In the genomic region with DNA sequence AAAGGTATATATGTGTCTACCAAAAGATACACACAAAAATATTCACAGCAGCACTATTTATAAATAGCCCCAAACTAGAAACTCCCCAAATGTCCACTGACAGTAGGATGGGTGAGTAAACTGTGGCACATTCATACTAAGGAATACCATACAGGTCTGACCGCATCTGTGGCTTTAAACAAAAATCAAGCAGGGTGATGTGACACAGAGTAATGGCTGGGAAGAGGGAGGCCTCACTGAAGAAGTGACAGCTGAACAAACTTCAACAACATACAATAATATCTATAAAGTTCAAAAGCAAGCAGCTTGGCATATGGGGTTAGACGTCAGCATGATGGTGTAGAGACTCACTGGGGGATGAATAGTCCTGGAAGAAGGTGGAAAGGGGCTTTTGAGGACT, we compare ENCODE assay signal across 17 cellular contexts.
DNase-seq lines count a peak whose midpoint lies in the region; ATAC-seq and TF ChIP-seq lines count a peak whose summit lies in the region.
"Had no signal": no experiment of that assay in that cellular context is flagged by ENCODE, and none has a peak within 500 bp of the region (broad histone marks: within the 10 kb centered on the region; RNA-seq: fewer than 3 reads in every experiment).

No MANE protein-coding gene starts in this region.

- no peak overlapping the region for H3K4me3 Mint-ChIP-seq in T-helper 17 cell
- H3K4me3 Mint-ChIP-seq: activated naive CD8-positive, alpha-beta T cell; H9; neural progenitor cell; stimulated activated naive CD8-positive, alpha-beta T cell treated with anti-CD3 and anti-CD28 coated beads, Interleukin-15, amount 100 ng/mL, for 72 hours had no signal

- H3K4me1 ChIP-seq in prostate gland (replicated peaks) (peaks cover 8% of the 10 kb centered on the region), tibial artery (peaks cover 0 to 82% (median 53%) of the 10 kb centered on the region in 4 donors)

- WGBS in prostate gland: 94% methylated on average over 2 of the region's 2 CpGs

- H3K27me3 ChIP-seq in prostate gland (replicated peaks; ENCODE audit: insufficient read depth) (no peaks in the 10 kb centered on the region), tibial artery (no peaks in the 10 kb centered on the region)
- H3K27me3 ChIP-seq: neural progenitor cell had no signal

- no peak for DNase-seq in T-helper 17 cell
- no peak for DNase-seq in prostate gland (ENCODE audit: low spot score)
- no peak for DNase-seq in tibial artery
- DNase-seq in GM10248 (ENCODE audit: extremely low spot score): no peak
- DNase-seq in NCI-H1417 treated with DMSO at 0.1 percent for 48 hours (lab: John Stamatoyannopoulos, UW): no peak
- DNase-seq: activated CD4-positive, alpha-beta T cell treated with anti-CD3 and anti-CD28 coated beads, Interleukin-2, amount 50 U/mL, for 1 hour; effector CD8-positive, alpha-beta T cell; H9; IMR-90; NCI-H2081 treated with DMSO at 0.1 percent for 48 hours; stimulated activated naive CD8-positive, alpha-beta T cell treated with anti-CD3 and anti-CD28 coated beads, Interleukin-15, amount 100 ng/mL, for 72 hours; WERI-Rb-1 had no signal

- CTCF ChIA-PET in GM10248 (lab: Yijun Ruan, JAX): interaction anchor here (1.4 kb wide), 1 partner anchor 8 kb away, joined by 4 read pairs; no protein-coding TSS in a partner anchor

- POLR2A ChIA-PET in GM10248 (lab: Yijun Ruan, JAX): no interaction called here

- H3K27me3 Mint-ChIP-seq in T-helper 17 cell: no peaks in the 10 kb centered on the region
- H3K27me3 Mint-ChIP-seq: activated naive CD8-positive, alpha-beta T cell; stimulated activated naive CD8-positive, alpha-beta T cell treated with anti-CD3 and anti-CD28 coated beads, Interleukin-15, amount 100 ng/mL, for 72 hours had no signal

- intact Hi-C loops in prostate gland (cut with DNase I) (loop anchor here (5.0 kb wide), 1 partner anchor 39 kb away; no protein-coding TSS in a partner anchor), tibial artery (cut with DNase I; ENCODE audit: low total_unique reads) (no loop called here)

- H3K4me3 ChIP-seq in prostate gland (no peak overlapping the region), tibial artery (no peak overlapping the region)
- H3K4me3 ChIP-seq: neural progenitor cell had no signal

- H3K9me3 ChIP-seq in T-helper 17 cell (ENCODE audit: control insufficient read depth, low read length, poor library complexity, severe bottlenecking): no peaks in the 10 kb centered on the region
- no peaks in the 10 kb centered on the region for H3K9me3 ChIP-seq in prostate gland
- no peaks in the 10 kb centered on the region for H3K9me3 ChIP-seq in tibial artery

- H3K27ac Mint-ChIP-seq in T-helper 17 cell: peak overlapping the region; percentile 39
- H3K27ac Mint-ChIP-seq: activated naive CD8-positive, alpha-beta T cell; neural progenitor cell had no signal

- peaks cover 13% of the 10 kb centered on the region for H3K4me1 Mint-ChIP-seq in T-helper 17 cell

- no peak for TF ChIP-seq POLR2A in prostate gland (IDR thresholded peaks at IDR 0.05)

- H3K36me3 ChIP-seq in prostate gland (no peaks in the 10 kb centered on the region), tibial artery (no peaks in the 10 kb centered on the region)
- H3K36me3 ChIP-seq: neural progenitor cell, WERI-Rb-1 had no signal

- TF ChIP-seq CTCF in prostate gland (IDR thresholded peaks at IDR 0.05) (no peak), tibial artery (IDR thresholded peaks at IDR 0.05) (no peak), GM10248 (IDR thresholded peaks at IDR 0.05; ENCODE audit: control extremely low read depth, extremely low read depth, low read depth, missing control alignments) (no peak)

- H3K27ac ChIP-seq in prostate gland: peak overlapping the region; percentile 79 to 86
- H3K27ac ChIP-seq in tibial artery: peak overlapping the region; percentile 98
- H3K27ac ChIP-seq: neural progenitor cell, WERI-Rb-1 had no signal

- ATAC-seq in T-helper 17 cell (no peak), esophagus mucosa (peak; percentile 32), GM19023 (IDR thresholded peaks at IDR 0.05; ENCODE audit: unreplicated experiment) (no peak)
- ATAC-seq: SK-N-SH treated with all-trans-retinoic acid at 6 μM for 48 hours; stimulated activated naive CD8-positive, alpha-beta T cell treated with anti-CD3 and anti-CD28 coated beads, Interleukin-15, amount 100 ng/mL, for 72 hours had no signal

- H3K36me3 Mint-ChIP-seq in T-helper 17 cell (ENCODE audit: low read depth): peaks cover 2% of the 10 kb centered on the region
- H3K36me3 Mint-ChIP-seq: neural progenitor cell had no signal
